11 cellular contexts compared by ENCODE assay signal in genomic region chr5:150208187-150209015, GRCh38. TPM values are rescaled to one million over a fixed set of nuclear protein-coding genes. Genes with fewer than 3 reads are reported as not detected.
DNase-seq lines count a peak whose midpoint lies in the region; ATAC-seq and TF ChIP-seq lines count a peak whose summit lies in the region.
"Had no signal": no experiment of that assay in that cellular context is flagged by ENCODE, and none has a peak within 500 bp of the region (broad histone marks: within the 10 kb centered on the region; RNA-seq: fewer than 3 reads in every experiment).

No MANE protein-coding gene starts in this region.

- no peak overlapping the region for H3K4me3 ChIP-seq in aorta (ENCODE audit: low read length in 2 of 2)
- H3K4me3 ChIP-seq in right atrium auricular region = no peak overlapping the region
- H3K4me3 ChIP-seq: right lobe of liver had no signal

- no peaks in the 10 kb centered on the region for H3K9me3 ChIP-seq in aorta (ENCODE audit: control insufficient read depth, low read length)
- no peaks in the 10 kb centered on the region for H3K9me3 ChIP-seq in right atrium auricular region
- H3K9me3 ChIP-seq: right lobe of liver had no signal

- H3K27me3 ChIP-seq in foreskin keratinocyte (no peaks in the 10 kb centered on the region), aorta (ENCODE audit: control insufficient read depth in 1 of 2, insufficient read depth in 2 of 2, low read length in 1 of 2) (no peaks in the 10 kb centered on the region), right atrium auricular region (no peaks in the 10 kb centered on the region)
- H3K27me3 ChIP-seq: right lobe of liver had no signal

- peaks cover 15% of the 10 kb centered on the region for H3K4me1 ChIP-seq in foreskin keratinocyte
- no peaks in the 10 kb centered on the region for H3K4me1 ChIP-seq in aorta (ENCODE audit: control insufficient read depth in 1 of 2, insufficient read depth in 2 of 2, low read length in 2 of 2)
- H3K4me1 ChIP-seq in right atrium auricular region = no peaks in the 10 kb centered on the region
- H3K4me1 ChIP-seq: right lobe of liver had no signal

- H3K9me3 Mint-ChIP-seq in activated CD8-positive, alpha-beta memory T cell treated with anti-CD3 and anti-CD28 coated beads, Interleukin-2, amount 10 ng/mL, durations not matched to agents 7 days and 5 days (ENCODE audit: low read depth) = no peaks in the 10 kb centered on the region
- no peaks in the 10 kb centered on the region for H3K9me3 Mint-ChIP-seq in activated naive CD8-positive, alpha-beta T cell treated with anti-CD3 and anti-CD28 coated beads for 36 hours

- H3K36me3 ChIP-seq in aorta (ENCODE audit: control insufficient read depth in 1 of 2, insufficient read depth in 2 of 2, low read length in 1 of 2) = no peaks in the 10 kb centered on the region
- H3K36me3 ChIP-seq in right atrium auricular region = no peaks in the 10 kb centered on the region
- H3K36me3 ChIP-seq: right lobe of liver had no signal

- 76 to 83% methylated on average over 14 of the region's 14 CpGs for WGBS in aorta, 2 donors

- no peaks in the 10 kb centered on the region for H3K36me3 Mint-ChIP-seq in activated CD8-positive, alpha-beta memory T cell treated with anti-CD3 and anti-CD28 coated beads, Interleukin-2, amount 10 ng/mL, durations not matched to agents 7 days and 5 days
- no peaks in the 10 kb centered on the region for H3K36me3 Mint-ChIP-seq in activated naive CD8-positive, alpha-beta T cell treated with anti-CD3 and anti-CD28 coated beads for 36 hours

- DNase-seq in activated CD8-positive, alpha-beta memory T cell treated with anti-CD3 and anti-CD28 coated beads, Interleukin-2, amount 10 ng/mL, durations not matched to agents 7 days and 5 days = no peak
- DNase-seq in activated CD8-positive, alpha-beta memory T cell treated with anti-CD3 and anti-CD28 coated beads, Interleukin-2, amount 50 U/mL, for 4 hours = no peak
- DNase-seq in activated naive CD8-positive, alpha-beta T cell treated with anti-CD3 and anti-CD28 coated beads for 36 hours = no peak
- DNase-seq in foreskin keratinocyte = peak; percentile 64 to 80
- DNase-seq in aorta = no peak
- no peak for DNase-seq in right atrium auricular region (ENCODE audit: low spot score)
- DNase-seq in nucleus accumbens (lab: John Stamatoyannopoulos, UW) = no peak
- DNase-seq in DMS79 (lab: John Stamatoyannopoulos, UW) = no peak
- DNase-seq: NCI-H2029, right lobe of liver had no signal

- H3K27me3 Mint-ChIP-seq in activated CD8-positive, alpha-beta memory T cell treated with anti-CD3 and anti-CD28 coated beads, Interleukin-2, amount 10 ng/mL, durations not matched to agents 7 days and 5 days = peaks cover 19% of the 10 kb centered on the region
- H3K27me3 Mint-ChIP-seq in activated naive CD8-positive, alpha-beta T cell treated with anti-CD3 and anti-CD28 coated beads for 36 hours = peaks cover 17% of the 10 kb centered on the region

- CTCF ChIA-PET in activated CD8-positive, alpha-beta memory T cell treated with anti-CD3 and anti-CD28 coated beads, Interleukin-2, amount 10 ng/mL, durations not matched to agents 7 days and 5 days (lab: Charles Lee) = interaction anchor here (1.5 to 2.4 kb wide), 4 partner anchors 10 to 54 kb away, joined by 3 to 12 read pairs (median 4); no protein-coding TSS in a partner anchor

- no peak for TF ChIP-seq CTCF in foreskin keratinocyte (conservative IDR thresholded peaks at IDR 0.05)
- no peak for TF ChIP-seq CTCF in right atrium auricular region (IDR thresholded peaks at IDR 0.05)

- H3K4me1 Mint-ChIP-seq in activated CD8-positive, alpha-beta memory T cell treated with anti-CD3 and anti-CD28 coated beads, Interleukin-2, amount 10 ng/mL, durations not matched to agents 7 days and 5 days = peaks cover 35% of the 10 kb centered on the region
- peaks cover 25% of the 10 kb centered on the region for H3K4me1 Mint-ChIP-seq in activated naive CD8-positive, alpha-beta T cell treated with anti-CD3 and anti-CD28 coated beads for 36 hours

- ATAC-seq in activated CD8-positive, alpha-beta memory T cell treated with anti-CD3 and anti-CD28 coated beads, Interleukin-2, amount 10 ng/mL, durations not matched to agents 7 days and 5 days = no peak
- ATAC-seq in foreskin keratinocyte = peak; percentile 83
- ATAC-seq in aorta (ENCODE audit: low FRiP score) = peak; percentile 4

- intact Hi-C loops in aorta (cut with DNase I) = no loop called here

- peak overlapping the region; percentile 35 for H3K27ac Mint-ChIP-seq in activated CD8-positive, alpha-beta memory T cell treated with anti-CD3 and anti-CD28 coated beads, Interleukin-2, amount 10 ng/mL, durations not matched to agents 7 days and 5 days
- H3K27ac Mint-ChIP-seq in activated naive CD8-positive, alpha-beta T cell treated with anti-CD3 and anti-CD28 coated beads for 36 hours = no peak overlapping the region

- peak overlapping the region; percentile 86 for H3K27ac ChIP-seq in foreskin keratinocyte
- H3K27ac ChIP-seq in aorta (ENCODE audit: low read depth in 1 of 2, low read length in 2 of 2) = no peak overlapping the region
- H3K27ac ChIP-seq in right atrium auricular region = no peak overlapping the region
- H3K27ac ChIP-seq: right lobe of liver had no signal

- peak overlapping the region; percentile 50 for H3K4me3 Mint-ChIP-seq in activated CD8-positive, alpha-beta memory T cell treated with anti-CD3 and anti-CD28 coated beads, Interleukin-2, amount 10 ng/mL, durations not matched to agents 7 days and 5 days
- H3K4me3 Mint-ChIP-seq in activated naive CD8-positive, alpha-beta T cell treated with anti-CD3 and anti-CD28 coated beads for 36 hours = peak overlapping the region; percentile 32

RNA-seq across cellular contexts. Expression of gene SLC6A7, which starts 18.5 kb away (rescaled TPM):
- not detected for total RNA-seq in activated CD8-positive, alpha-beta memory T cell treated with anti-CD3 and anti-CD28 coated beads, Interleukin-2, amount 10 ng/mL, durations not matched to agents 7 days and 5 days
- not detected for total RNA-seq in activated naive CD8-positive, alpha-beta T cell treated with anti-CD3 and anti-CD28 coated beads for 36 hours
- not detected in 2 replicates for total RNA-seq in foreskin keratinocyte
- polyA plus RNA-seq in foreskin keratinocyte = not detected in 2 replicates
- not detected for total RNA-seq in aorta
- polyA plus RNA-seq in aorta = under 1 TPM; 0.25 to 0.41 TPM
- not detected for total RNA-seq in right atrium auricular region
- total RNA-seq: left lobe of liver, right lobe of liver had no signal

RNA-seq across cellular contexts. Expression of gene CDX1, which starts 41.8 kb away (rescaled TPM):
- total RNA-seq in activated CD8-positive, alpha-beta memory T cell treated with anti-CD3 and anti-CD28 coated beads, Interleukin-2, amount 10 ng/mL, durations not matched to agents 7 days and 5 days = not detected
- not detected for total RNA-seq in activated naive CD8-positive, alpha-beta T cell treated with anti-CD3 and anti-CD28 coated beads for 36 hours
- total RNA-seq in foreskin keratinocyte = not detected in 2 replicates
- not detected in 2 replicates for polyA plus RNA-seq in foreskin keratinocyte
- total RNA-seq in aorta = not detected
- polyA plus RNA-seq in aorta = 10 to 100 TPM in 1 of 2 donors, under 1 TPM in 1; 0.69 to 30.2 TPM
- total RNA-seq in right atrium auricular region = not detected
- total RNA-seq: right lobe of liver had no signal

RNA-seq across cellular contexts. Expression of gene PDGFRB, which starts 52.8 kb away (rescaled TPM):
- total RNA-seq in activated CD8-positive, alpha-beta memory T cell treated with anti-CD3 and anti-CD28 coated beads, Interleukin-2, amount 10 ng/mL, durations not matched to agents 7 days and 5 days = 10 to 100 TPM; 53.3 to 68.9 TPM
- total RNA-seq in activated naive CD8-positive, alpha-beta T cell treated with anti-CD3 and anti-CD28 coated beads for 36 hours = 1 to 10 TPM; 1.1 to 1.5 TPM
- total RNA-seq in foreskin keratinocyte = not detected in 2 replicates
- polyA plus RNA-seq in foreskin keratinocyte = not detected in 2 replicates
- 100 to 1,000 TPM; 217 to 360 TPM for total RNA-seq in aorta
- 100 to 1,000 TPM in 1 of 2 donors, 10 to 100 TPM in 1; 44.0 to 353 TPM for polyA plus RNA-seq in aorta
- total RNA-seq in right atrium auricular region = 10 to 100 TPM; 68.3 to 68.7 TPM

Comparison
In these comparisons a context has a peak if more than half of its experiments do, and no peak if none do; other contexts are left out.
1. DNase-seq: peak in foreskin keratinocyte (2 of 2); none in activated CD8-positive, alpha-beta memory T cell treated with anti-CD3 and anti-CD28 coated beads, Interleukin-2, amount 10 ng/mL, durations not matched to agents 7 days and 5 days (single experiment), activated CD8-positive, alpha-beta memory T cell treated with anti-CD3 and anti-CD28 coated beads, Interleukin-2, amount 50 U/mL, for 4 hours (single experiment), activated naive CD8-positive, alpha-beta T cell treated with anti-CD3 and anti-CD28 coated beads for 36 hours (single experiment), aorta (0 of 2), right atrium auricular region (single experiment), nucleus accumbens (0 of 56) and DMS79 (single experiment).
2. RNA of gene PDGFRB, which starts 52.8 kb away (total RNA-seq): 217 to 360 TPM in aorta, 53.3 to 68.9 TPM in activated CD8-positive, alpha-beta memory T cell treated with anti-CD3 and anti-CD28 coated beads, Interleukin-2, amount 10 ng/mL, durations not matched to agents 7 days and 5 days and 68.3 to 68.7 TPM in right atrium auricular region; 1.1 to 1.5 TPM in activated naive CD8-positive, alpha-beta T cell treated with anti-CD3 and anti-CD28 coated beads for 36 hours and not detected in foreskin keratinocyte; every median in the first group is over 10 times any median in the second.